In the genomic region with DNA sequence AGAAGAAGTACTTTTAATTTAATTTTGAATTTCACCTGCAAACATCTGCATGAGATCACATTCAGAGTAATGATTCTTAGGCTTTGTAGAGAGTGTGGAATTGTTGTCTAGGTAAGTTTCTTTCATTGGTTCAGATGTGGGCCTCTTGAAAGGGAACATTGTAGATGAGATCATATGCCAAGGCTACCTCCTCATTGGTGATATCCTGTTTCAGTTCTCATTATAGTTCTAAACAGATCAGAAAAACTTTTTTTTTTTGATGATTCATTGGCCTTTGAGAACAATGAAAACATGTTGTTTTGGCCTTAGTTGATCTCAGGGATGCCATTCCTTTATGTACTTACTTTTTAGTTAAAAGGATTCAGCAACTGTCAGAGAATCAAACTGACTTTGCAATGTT, we compare ENCODE assay signal across 10 cellular contexts. TPM values are rescaled to one million over a fixed set of nuclear protein-coding genes. Genes with fewer than 3 reads are reported as not detected.
DNase-seq lines count a peak whose midpoint lies in the region; ATAC-seq and TF ChIP-seq lines count a peak whose summit lies in the region.
"Had no signal": no experiment of that assay in that cellular context is flagged by ENCODE, and none has a peak within 500 bp of the region (broad histone marks: within the 10 kb centered on the region; RNA-seq: fewer than 3 reads in every experiment).

No MANE protein-coding gene starts in this region.

- no peak for TF ChIP-seq CTCF in AG10803 (conservative IDR thresholded peaks at IDR 0.05; ENCODE audit: low read length)
- TF ChIP-seq CTCF in esophagus muscularis mucosa (IDR thresholded peaks at IDR 0.05), result no peak
- TF ChIP-seq CTCF in Peyer's patch (IDR thresholded peaks at IDR 0.05), result no peak

- no peak overlapping the region for H3K27ac ChIP-seq in esophagus muscularis mucosa (replicated peaks in 1 of 4)
- H3K27ac ChIP-seq in Peyer's patch, result no peak overlapping the region

- H3K27me3 ChIP-seq in esophagus muscularis mucosa (no peaks in the 10 kb centered on the region), Peyer's patch (no peaks in the 10 kb centered on the region)

- TF ChIP-seq POLR2A in esophagus muscularis mucosa (IDR thresholded peaks at IDR 0.05; ENCODE audit: low read depth), result no peak
- no peak for TF ChIP-seq POLR2A in Peyer's patch (IDR thresholded peaks at IDR 0.05)

- DNase-seq in AG10803 (ENCODE audit: low read depth), result peak; percentile 26
- peak; percentile 26 for DNase-seq in RKO (ENCODE audit: low spot score)
- DNase-seq in fibroblast of gingiva (ENCODE audit: low read depth), result peak; percentile 62
- no peak for DNase-seq in esophagus muscularis mucosa (ENCODE audit: extremely low spot score)
- no peak for DNase-seq in Peyer's patch
- DNase-seq in SKM-1 treated with dmso at 0.1 percent for 144 hours (lab: John Stamatoyannopoulos, UW; ENCODE audit: unreplicated experiment), result no peak
- DNase-seq: COR-L47, OCI-M1 had no signal

- TF ChIP-seq EP300 in esophagus muscularis mucosa (IDR thresholded peaks at IDR 0.05), result no peak

- H3K9me3 ChIP-seq in esophagus muscularis mucosa (no peaks in the 10 kb centered on the region), Peyer's patch (no peaks in the 10 kb centered on the region)

- intact Hi-C loops in esophagus muscularis mucosa (cut with DNase I), result no loop called here

- ATAC-seq in GM18519 (IDR thresholded peaks at IDR 0.05; ENCODE audit: low FRiP score, unreplicated experiment) (peak; percentile 56), GM21717 (IDR thresholded peaks at IDR 0.05; ENCODE audit: unreplicated experiment) (no peak)

- H3K4me3 ChIP-seq in AG10803 (ENCODE audit: low read length) (no peak overlapping the region), esophagus muscularis mucosa (no peak overlapping the region), Peyer's patch (no peak overlapping the region)

- H3K36me3 ChIP-seq in esophagus muscularis mucosa (no peaks in the 10 kb centered on the region), Peyer's patch (no peaks in the 10 kb centered on the region)

- no peaks in the 10 kb centered on the region for H3K4me1 ChIP-seq in esophagus muscularis mucosa
- no peaks in the 10 kb centered on the region for H3K4me1 ChIP-seq in Peyer's patch

RNA-seq across cellular contexts. Expression of gene EML6, which starts 44.5 kb away (rescaled TPM):
- total RNA-seq in esophagus muscularis mucosa, result 1 to 10 TPM in 1 of 4 donors, under 1 TPM in 3; 0.75 to 4.6 (median 0.89) TPM
- 10 to 100 TPM in 1 of 4 donors, 1 to 10 TPM in 3; 5.9 to 11.0 (median 7.9) TPM for total RNA-seq in Peyer's patch

Comparison
In these comparisons a context has a peak if more than half of its experiments do, and no peak if none do; other contexts are left out.
1. DNase-seq: peak in AG10803 (single experiment), RKO (single experiment) and fibroblast of gingiva (single experiment); none in esophagus muscularis mucosa (single experiment), Peyer's patch (0 of 3) and SKM-1 treated with dmso at 0.1 percent for 144 hours (single experiment).